8 cellular contexts compared by ENCODE assay signal in the genomic region with DNA sequence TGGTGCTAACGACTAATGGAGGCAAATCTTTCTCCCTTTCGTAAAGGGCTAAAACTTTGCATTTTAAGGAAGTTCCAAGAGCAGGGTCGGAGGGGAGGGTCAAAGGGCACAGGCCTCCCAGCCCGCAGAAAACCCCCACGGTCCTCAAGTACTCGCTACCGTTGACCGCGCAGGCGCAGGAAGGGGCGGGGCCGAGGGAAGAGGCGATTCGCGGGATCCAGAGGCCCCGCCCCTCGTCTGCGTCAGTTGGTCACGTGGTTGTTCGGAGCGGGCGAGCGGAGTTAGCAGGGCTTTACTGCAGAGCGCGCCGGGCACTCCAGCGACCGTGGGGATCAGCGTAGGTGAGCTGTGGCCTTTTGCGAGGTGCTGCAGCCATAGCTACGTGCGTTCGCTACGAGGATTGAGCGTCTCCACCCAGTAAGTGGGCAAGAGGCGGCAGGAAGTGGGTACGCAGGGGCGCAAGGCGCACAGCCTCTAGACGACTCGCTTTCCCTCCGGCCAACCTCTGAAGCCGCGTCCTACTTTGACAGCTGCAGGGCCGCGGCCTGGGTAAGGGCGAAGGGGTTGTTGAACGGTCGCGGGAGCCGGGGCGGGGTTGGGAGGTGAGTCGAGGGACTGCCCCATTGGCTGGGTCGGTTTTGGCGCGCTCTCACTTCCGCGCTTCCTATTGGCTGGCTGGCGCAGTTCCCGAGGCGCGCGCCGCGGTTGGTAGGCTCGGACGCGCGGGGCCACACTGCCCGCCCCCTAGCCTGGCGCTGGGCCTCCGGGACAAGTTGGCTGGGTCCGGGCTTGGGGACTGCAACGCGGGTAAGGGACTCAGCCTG. TPM values are rescaled to one million over a fixed set of nuclear protein-coding genes. Genes with fewer than 3 reads are reported as not detected.
DNase-seq lines count a peak whose midpoint lies in the region; ATAC-seq lines count a peak whose summit lies in the region.

A gene (plus strand): TSS at position 242 of the 824 bp plus-strand sequence. CDS start 2,310 bp downstream, outside the sequence.

- ATAC-seq in GM21390 (IDR thresholded peaks at IDR 0.05; ENCODE audit: unreplicated experiment) (peak; percentile 92), memory B cell (ENCODE audit: low read depth) (peak; percentile 86)
- peak; percentile 88 for ATAC-seq in effector memory CD8-positive, alpha-beta T cell (replicated peaks)

- H3K27ac Mint-ChIP-seq in effector memory CD8-positive, alpha-beta T cell, result peak within 1 kb of the TSS; percentile 91 to 94
- H3K27ac Mint-ChIP-seq in memory B cell, result peak within 1 kb of the TSS; percentile 87

- DNase-seq in Caki2 (ENCODE audit: low read depth) (peak; percentile 93), HUDEP-2 (lab: John Stamatoyannopoulos, UW; ENCODE audit: unreplicated experiment in 76 of 76) (peak; percentile 72 to 100 (median 99)), NOMO-1 treated with dmso at 0.1 percent for 144 hours (lab: John Stamatoyannopoulos, UW; ENCODE audit: unreplicated experiment) (peak; percentile 100), memory B cell (ENCODE audit: low spot score in 2 of 2) (peak; percentile 97 to 98)
- peak; percentile 96 to 98 (median 98) for DNase-seq in activated CD8-positive, alpha-beta memory T cell treated with anti-CD3 and anti-CD28 coated beads for 48 hours (ENCODE audit: low read depth in 2 of 3, low spot score in 2 of 3)
- peak; percentile 97 to 99 (median 97) for DNase-seq in effector memory CD8-positive, alpha-beta T cell
- DNase-seq in stimulated activated CD8-positive, alpha-beta memory T cell treated with anti-CD3 and anti-CD28 coated beads, Interleukin-12 subunit alpha, Interleukin-12 subunit beta, amount 100 ng/mL, for 1 hour (ENCODE audit: low read depth), result peak; percentile 98

- H3K27me3 Mint-ChIP-seq in effector memory CD8-positive, alpha-beta T cell, result no peaks in the 10 kb centered on the region
- H3K27me3 Mint-ChIP-seq in memory B cell, result no peaks in the 10 kb centered on the region

- H3K36me3 Mint-ChIP-seq in effector memory CD8-positive, alpha-beta T cell (ENCODE audit: insufficient read depth), result peaks cover 14% of the 10 kb centered on the region
- H3K36me3 Mint-ChIP-seq in memory B cell, result peaks cover 2% of the 10 kb centered on the region

- H3K4me3 Mint-ChIP-seq in effector memory CD8-positive, alpha-beta T cell, result peak within 1 kb of the TSS; percentile 98 to 99
- peak within 1 kb of the TSS; percentile 99 for H3K4me3 Mint-ChIP-seq in memory B cell

- no peaks in the 10 kb centered on the region for H3K9me3 Mint-ChIP-seq in effector memory CD8-positive, alpha-beta T cell
- no peaks in the 10 kb centered on the region for H3K9me3 Mint-ChIP-seq in memory B cell

- in situ Hi-C loops in Caki2 (cut with HindIII; ENCODE audit: low pct_unique_long_range_greater_than_20kb, low sequenced_read_pairs), result no loop called here

- peaks cover 13 to 21% of the 10 kb centered on the region in 2 donors for H3K4me1 Mint-ChIP-seq in effector memory CD8-positive, alpha-beta T cell (ENCODE audit: low read depth in 2 of 2)
- peaks cover 17% of the 10 kb centered on the region for H3K4me1 Mint-ChIP-seq in memory B cell

RNA-seq across cellular contexts. Expression of the gene that starts here (rescaled TPM):
- 121 and 134 TPM in 2 replicates for total RNA-seq in Caki2 (2014; rRNA removed; shearing (Covaris generic); ENCODE audit: low replicate concordance)

Comparison
In these comparisons a context has a peak if more than half of its experiments do, and no peak if none do; other contexts are left out.
1. Peak in every context shown above with its lines: DNase-seq and ATAC-seq.